Comparison of ENCODE assay signal across 22 cellular contexts in the genomic region with DNA sequence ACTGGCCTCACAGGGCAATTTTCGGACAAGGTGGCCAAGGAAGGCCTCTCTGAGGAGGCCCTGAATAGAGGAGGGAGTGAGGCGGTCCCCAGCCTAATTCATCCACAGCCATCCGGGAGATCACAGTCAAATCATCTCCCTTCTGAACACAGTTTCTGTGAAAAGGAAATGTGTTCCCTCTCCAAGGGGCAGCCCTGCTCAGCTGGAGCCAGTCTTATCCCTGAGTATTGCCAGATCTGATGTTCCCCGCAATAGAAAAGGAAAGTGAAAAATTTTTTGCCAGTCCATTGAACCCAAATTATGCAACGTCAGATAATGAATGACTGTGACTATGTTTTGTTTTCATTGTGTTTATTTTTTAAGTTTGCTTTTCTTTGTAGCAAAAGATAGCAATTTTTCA.
DNase-seq lines count a peak whose midpoint lies in the region; ATAC-seq, FAIRE-seq and TF ChIP-seq lines count a peak whose summit lies in the region.
"Had no signal": no experiment of that assay in that cellular context is flagged by ENCODE, and none has a peak within 500 bp of the region (broad histone marks: within the 10 kb centered on the region; RNA-seq: fewer than 3 reads in every experiment).

No MANE protein-coding gene starts in this region.

- in situ Hi-C loops in astrocyte of the cerebellum (cut with HindIII; ENCODE audit: low sequenced_read_pairs) = loop anchor here (5.0 kb wide), 1 partner anchor 81 kb away; no protein-coding TSS in a partner anchor

- peaks cover 15% of the 10 kb centered on the region for H3K36me3 Mint-ChIP-seq in stimulated activated naive CD8-positive, alpha-beta T cell treated with anti-CD3 and anti-CD28 coated beads, Interleukin-15, Interleukin-2, amounts not matched to agents 100 ng/mL and 50 ng/mL, for 24 hours (ENCODE audit: low read depth)

- no peak overlapping the region for H3K4me3 Mint-ChIP-seq in stimulated activated naive CD8-positive, alpha-beta T cell treated with anti-CD3 and anti-CD28 coated beads, Interleukin-15, Interleukin-2, amounts not matched to agents 100 ng/mL and 50 ng/mL, for 24 hours
- H3K4me3 Mint-ChIP-seq: activated CD4-positive, alpha-beta T cell treated with anti-CD3 and anti-CD28 coated beads, Interleukin-2, amount 10 ng/mL, durations not matched to agents 24 days and 14 days; activated naive CD8-positive, alpha-beta T cell; central memory CD8-positive, alpha-beta T cell had no signal

- H3K36me3 ChIP-seq in kidney (ENCODE audit: control insufficient read depth in 1 of 2, insufficient read depth in 2 of 2, low read length in 2 of 2) (no peaks in the 10 kb centered on the region), upper lobe of right lung (no peaks in the 10 kb centered on the region), psoas muscle (ENCODE audit: insufficient read depth in 1 of 2, low read depth in 1 of 2) (peaks cover 0 to 3% of the 10 kb centered on the region in 2 donors)
- H3K36me3 ChIP-seq: neutrophil had no signal

- H3K4me3 ChIP-seq in astrocyte of the cerebellum (ENCODE audit: low read depth, low read length) (no peak overlapping the region), kidney (ENCODE audit: low read length in 2 of 2) (no peak overlapping the region), upper lobe of right lung (no peak overlapping the region), psoas muscle (no peak overlapping the region)
- H3K4me3 ChIP-seq: SJCRH30 had no signal

- intact Hi-C loops in kidney (cut with DNase I) = no loop called here
- intact Hi-C loops in upper lobe of right lung (cut with DNase I) = no loop called here
- intact Hi-C loops in psoas muscle (cut with DNase I) = loop anchor here in 1 of 2 donors (10.0 kb wide), 1 partner anchor 128 kb away; a partner anchor contains a TSS

- H3K27ac ChIP-seq in kidney (ENCODE audit: low read depth in 2 of 2, low read length in 2 of 2) (peak overlapping the region in 1 of 2 donors; percentile 24), upper lobe of right lung (peak overlapping the region; percentile 6), psoas muscle (no peak overlapping the region)
- H3K27ac ChIP-seq: neutrophil, SJCRH30 had no signal

- peaks cover 14% of the 10 kb centered on the region for H3K4me1 Mint-ChIP-seq in stimulated activated naive CD8-positive, alpha-beta T cell treated with anti-CD3 and anti-CD28 coated beads, Interleukin-15, Interleukin-2, amounts not matched to agents 100 ng/mL and 50 ng/mL, for 24 hours (ENCODE audit: low read depth)
- H3K4me1 Mint-ChIP-seq: activated CD4-positive, alpha-beta T cell treated with anti-CD3 and anti-CD28 coated beads, Interleukin-2, amount 10 ng/mL, durations not matched to agents 24 days and 14 days had no signal

- no peaks in the 10 kb centered on the region for H3K27me3 Mint-ChIP-seq in stimulated activated naive CD8-positive, alpha-beta T cell treated with anti-CD3 and anti-CD28 coated beads, Interleukin-15, Interleukin-2, amounts not matched to agents 100 ng/mL and 50 ng/mL, for 24 hours
- H3K27me3 Mint-ChIP-seq: activated CD4-positive, alpha-beta T cell treated with anti-CD3 and anti-CD28 coated beads, Interleukin-2, amount 10 ng/mL, durations not matched to agents 24 days and 14 days; activated naive CD8-positive, alpha-beta T cell; central memory CD8-positive, alpha-beta T cell had no signal

- ATAC-seq in stimulated activated naive CD8-positive, alpha-beta T cell treated with anti-CD3 and anti-CD28 coated beads, Interleukin-15, Interleukin-2, amounts not matched to agents 100 U/mL and 50 U/mL, for 24 hours = no peak
- ATAC-seq in upper lobe of right lung (no peak), HG02938 (IDR thresholded peaks at IDR 0.05; ENCODE audit: unreplicated experiment) (no peak), psoas muscle (no peak)

- no peak for DNase-seq in stimulated activated naive CD8-positive, alpha-beta T cell treated with anti-CD3 and anti-CD28 coated beads, Interleukin-15, Interleukin-2, amounts not matched to agents 100 U/mL and 50 U/mL, for 24 hours
- peak; percentile 48 for DNase-seq in astrocyte of the cerebellum (ENCODE audit: low read depth)
- DNase-seq in kidney = peak; percentile 34
- DNase-seq in upper lobe of right lung = no peak
- DNase-seq in amniotic stem cell (lab: John Stamatoyannopoulos, UW) = no peak
- no peak for DNase-seq in psoas muscle
- DNase-seq: activated CD4-positive, alpha-beta T cell treated with anti-CD3 and anti-CD28 coated beads, Interleukin-2, amount 10 ng/mL, durations not matched to agents 24 days and 14 days; activated T-cell treated with anti-CD3 and anti-CD28 coated beads for 4 hours; Caco-2; GDM1; NCI-H1694; NCI-H446; OCI-M1; SJCRH30; stimulated activated CD4-positive, alpha-beta T cell treated with anti-CD3 and anti-CD28 coated beads, Interleukin-4, amount 100 ng/mL, for 4 hours; T1000 had no signal

- H3K4me1 ChIP-seq in kidney (ENCODE audit: control insufficient read depth in 1 of 2, insufficient read depth in 1 of 2, low read depth in 1 of 2, low read length in 2 of 2) (peaks cover 13 to 20% of the 10 kb centered on the region in 2 donors), upper lobe of right lung (peaks cover 20% of the 10 kb centered on the region), psoas muscle (peaks cover 24% of the 10 kb centered on the region)
- H3K4me1 ChIP-seq: Caco-2 had no signal

- H3K9ac ChIP-seq in kidney (ENCODE audit: low read length in 2 of 2) = no peak overlapping the region

- no peaks in the 10 kb centered on the region for H3K27me3 ChIP-seq in upper lobe of right lung
- no peaks in the 10 kb centered on the region for H3K27me3 ChIP-seq in psoas muscle (ENCODE audit: insufficient read depth in 3 of 3, low read length in 2 of 3)
- H3K27me3 ChIP-seq: neutrophil, SJCRH30 had no signal

- H3K27ac Mint-ChIP-seq in stimulated activated naive CD8-positive, alpha-beta T cell treated with anti-CD3 and anti-CD28 coated beads, Interleukin-15, Interleukin-2, amounts not matched to agents 100 ng/mL and 50 ng/mL, for 24 hours = peak overlapping the region; percentile 3
- H3K27ac Mint-ChIP-seq: activated CD4-positive, alpha-beta T cell treated with anti-CD3 and anti-CD28 coated beads, Interleukin-2, amount 10 ng/mL, durations not matched to agents 24 days and 14 days; activated naive CD8-positive, alpha-beta T cell had no signal

- no peaks in the 10 kb centered on the region for H3K9me3 Mint-ChIP-seq in stimulated activated naive CD8-positive, alpha-beta T cell treated with anti-CD3 and anti-CD28 coated beads, Interleukin-15, Interleukin-2, amounts not matched to agents 100 ng/mL and 50 ng/mL, for 24 hours
- H3K9me3 Mint-ChIP-seq: activated CD4-positive, alpha-beta T cell treated with anti-CD3 and anti-CD28 coated beads, Interleukin-2, amount 10 ng/mL, durations not matched to agents 24 days and 14 days had no signal

- WGBS in psoas muscle, 3 donors = 83 to 85% (median 85%) methylated on average over 5 of the region's 5 CpGs

- TF ChIP-seq CTCF in astrocyte of the cerebellum (IDR thresholded peaks at IDR 0.05; ENCODE audit: low read depth, low read length, missing control alignments) (no peak), kidney (IDR thresholded peaks at IDR 0.05; ENCODE audit: borderline replicate concordance, extremely low read depth, insufficient read depth) (no peak), upper lobe of right lung (IDR thresholded peaks at IDR 0.05) (no peak), psoas muscle (IDR thresholded peaks at IDR 0.05) (no peak)

- FAIRE-seq in kidney (lab: Jason Lieb, UNC) = no peak
- FAIRE-seq: A204.1 had no signal

- no peaks in the 10 kb centered on the region for H3K9me3 ChIP-seq in kidney (ENCODE audit: control insufficient read depth in 1 of 2, low read length in 2 of 2)
- H3K9me3 ChIP-seq in upper lobe of right lung = no peaks in the 10 kb centered on the region
- no peaks in the 10 kb centered on the region for H3K9me3 ChIP-seq in psoas muscle
- H3K9me3 ChIP-seq: Caco-2, neutrophil, SJCRH30 had no signal

Comparison
In these comparisons a context has a peak if more than half of its experiments do, and no peak if none do; other contexts are left out.
1. DNase-seq: peak in astrocyte of the cerebellum (single experiment) and kidney (single experiment); none in stimulated activated naive CD8-positive, alpha-beta T cell treated with anti-CD3 and anti-CD28 coated beads, Interleukin-15, Interleukin-2, amounts not matched to agents 100 U/mL and 50 U/mL, for 24 hours (single experiment), upper lobe of right lung (single experiment), amniotic stem cell (single experiment) and psoas muscle (0 of 2).